2 cellular contexts compared by ENCODE assay signal in genomic region chr17:16922386-16923096, GRCh38.
TF ChIP-seq lines count a peak whose summit lies in the region.

No MANE protein-coding gene starts in this region.

TF ChIP-seq in SK-N-SH, 30 proteins besides CTCF, POLR2A, EP300 and RAD21 (continued from another document):
- TF ChIP-seq REST (IDR thresholded peaks at IDR 0.05; ENCODE audit: low read depth, low read length) (no peak), ZBTB33 (IDR thresholded peaks at IDR 0.05; ENCODE audit: borderline replicate concordance, low read depth) (no peak), TAF1 (IDR thresholded peaks at IDR 0.05; ENCODE audit: borderline replicate concordance, low read depth, low read length) (no peak), RXRA (IDR thresholded peaks at IDR 0.05; ENCODE audit: borderline replicate concordance, low read depth) (no peak), NRF1 (IDR thresholded peaks at IDR 0.05; ENCODE audit: low read depth, low read length) (no peak), RFX5 (IDR thresholded peaks at IDR 0.05; ENCODE audit: low read length) (no peak)

TF ChIP-seq in SK-N-SH treated with all-trans-retinoic acid at 6 μM for 48 hours, 23 proteins besides CTCF, POLR2A, EP300 and RAD21 (continued from another document):
- no peak for TF ChIP-seq PATZ1 (CRISPR knock-in tag; IDR thresholded peaks at IDR 0.05; ENCODE audit: borderline replicate concordance)
- TF ChIP-seq ARNTL (CRISPR knock-in tag; IDR thresholded peaks at IDR 0.05; ENCODE audit: borderline replicate concordance, low read depth) = no peak
- TF ChIP-seq RARB (CRISPR knock-in tag; IDR thresholded peaks at IDR 0.05) = no peak
- no peak for TF ChIP-seq SNAI2 (CRISPR knock-in tag; IDR thresholded peaks at IDR 0.05)
- TF ChIP-seq TOX (CRISPR knock-in tag; IDR thresholded peaks at IDR 0.05; ENCODE audit: borderline replicate concordance) = no peak
- no peak for TF ChIP-seq POU6F1 (CRISPR knock-in tag; IDR thresholded peaks at IDR 0.05; ENCODE audit: borderline replicate concordance, low read depth)
TF ChIP-seq in SK-N-SH treated with all-trans-retinoic acid at 6 μM for 48 hours: peak in this region for 0.
